11 cellular contexts compared by ENCODE assay signal in genomic region chr20:41158082-41158625, GRCh38. TPM values are rescaled to one million over a fixed set of nuclear protein-coding genes. Genes with fewer than 3 reads are reported as not detected.
DNase-seq lines count a peak whose midpoint lies in the region; ATAC-seq and TF ChIP-seq lines count a peak whose summit lies in the region.
"Had no signal": no experiment of that assay in that cellular context is flagged by ENCODE, and none has a peak within 500 bp of the region (broad histone marks: within the 10 kb centered on the region; RNA-seq: fewer than 3 reads in every experiment).

No MANE protein-coding gene starts in this region.

- intact Hi-C loops in left ventricle myocardium inferior (cut with micrococcal nuclease) = no loop called here
- intact Hi-C loops in left ventricle myocardium superior (cut with micrococcal nuclease) = no loop called here
- intact Hi-C loops in vagina (cut with DNase I) = no loop called here

- no peak for TF ChIP-seq CTCF in left ventricle myocardium inferior (IDR thresholded peaks at IDR 0.05; ENCODE audit: borderline replicate concordance)
- TF ChIP-seq CTCF in mesothelial cell of epicardium (IDR thresholded peaks at IDR 0.05; ENCODE audit: unreplicated experiment) = no peak
- TF ChIP-seq CTCF in vagina (IDR thresholded peaks at IDR 0.05) = no peak

- H3K27ac ChIP-seq in left ventricle myocardium inferior (replicated peaks) (peak overlapping the region; percentile 99), vagina (peak overlapping the region; percentile 48)

- H3K27me3 ChIP-seq in left ventricle myocardium inferior (ENCODE audit: low read depth) (no peaks in the 10 kb centered on the region), vagina (no peaks in the 10 kb centered on the region)

- H3K4me3 ChIP-seq in left ventricle myocardium inferior (no peak overlapping the region), vagina (no peak overlapping the region)

- H3K36me3 ChIP-seq in left ventricle myocardium inferior (peaks cover 30% of the 10 kb centered on the region), vagina (peaks cover 0 to 24% of the 10 kb centered on the region in 2 donors)

- no peaks in the 10 kb centered on the region for H3K9me3 ChIP-seq in left ventricle myocardium inferior (replicated peaks)
- no peaks in the 10 kb centered on the region for H3K9me3 ChIP-seq in vagina

- no peak for ATAC-seq in left ventricle myocardium superior
- ATAC-seq in activated naive CD4-positive, alpha-beta T cell treated with anti-CD3 and anti-CD28 coated beads, Interleukin-2, amount 50 U/mL, for 72 hours = no peak
- ATAC-seq in GM18873 (IDR thresholded peaks at IDR 0.05; ENCODE audit: low FRiP score, unreplicated experiment) = no peak
- ATAC-seq: PC-3, sciatic nerve had no signal

- H3K27me3 Mint-ChIP-seq in mesothelial cell of epicardium (ENCODE audit: low read depth) = no peaks in the 10 kb centered on the region

- H3K4me1 ChIP-seq in left ventricle myocardium inferior (peaks cover 88% of the 10 kb centered on the region), vagina (peaks cover 79% of the 10 kb centered on the region)

- DNase-seq in left ventricle myocardium inferior = no peak
- no peak for DNase-seq in left ventricle myocardium superior
- no peak for DNase-seq in activated naive CD4-positive, alpha-beta T cell treated with anti-CD3 and anti-CD28 coated beads, Interleukin-2, amount 50 U/mL, for 72 hours (ENCODE audit: low spot score in 2 of 2)
- no peak for DNase-seq in mesothelial cell of epicardium (ENCODE audit: low spot score in 2 of 2, unreplicated experiment in 2 of 2)
- DNase-seq in vagina (ENCODE audit: extremely low spot score in 2 of 2) = no peak
- no peak for DNase-seq in stimulated activated CD8-positive, alpha-beta memory T cell treated with anti-CD3 and anti-CD28 coated beads, Interleukin-4, amount 100 ng/mL, for 48 hours
- DNase-seq in NCI-H526 treated with DMSO at 0.1 percent for 48 hours (lab: John Stamatoyannopoulos, UW) = no peak
- DNase-seq: Kasumi-1, PC-3 had no signal

- no peak for TF ChIP-seq POLR2A in vagina (IDR thresholded peaks at IDR 0.05)

- no peak overlapping the region for H3K4me3 Mint-ChIP-seq in mesothelial cell of epicardium

- peaks cover 43% of the 10 kb centered on the region for H3K4me1 Mint-ChIP-seq in mesothelial cell of epicardium

- H3K27ac Mint-ChIP-seq in activated naive CD4-positive, alpha-beta T cell treated with anti-CD3 and anti-CD28 coated beads, Interleukin-2, amount 50 U/mL, for 72 hours = peak overlapping the region; percentile 91 to 98
- peak overlapping the region; percentile 73 for H3K27ac Mint-ChIP-seq in mesothelial cell of epicardium

- peaks cover 5 to 62% of the 10 kb centered on the region in 2 donors for H3K36me3 Mint-ChIP-seq in activated naive CD4-positive, alpha-beta T cell treated with anti-CD3 and anti-CD28 coated beads, Interleukin-2, amount 50 U/mL, for 72 hours
- H3K36me3 Mint-ChIP-seq in mesothelial cell of epicardium = peaks cover 20% of the 10 kb centered on the region

- H3K9me3 Mint-ChIP-seq in activated naive CD4-positive, alpha-beta T cell treated with anti-CD3 and anti-CD28 coated beads, Interleukin-2, amount 50 U/mL, for 72 hours = no peaks in the 10 kb centered on the region
- H3K9me3 Mint-ChIP-seq in mesothelial cell of epicardium = no peaks in the 10 kb centered on the region

RNA-seq across cellular contexts. Expression of gene PLCG1, which starts 20.8 kb away (rescaled TPM):
- total RNA-seq in left ventricle myocardium inferior (46.1 TPM), left ventricle myocardium superior (56.5 TPM), mesothelial cell of epicardium (286 to 307 TPM (median 301 TPM) in 3 replicates), vagina (138 TPM)
- 100 to 1,000 TPM; 153 to 348 TPM for total RNA-seq in activated naive CD4-positive, alpha-beta T cell treated with anti-CD3 and anti-CD28 coated beads, Interleukin-2, amount 50 U/mL, for 72 hours
